Comparison of ENCODE assay signal across 33 cellular contexts in the genomic region with DNA sequence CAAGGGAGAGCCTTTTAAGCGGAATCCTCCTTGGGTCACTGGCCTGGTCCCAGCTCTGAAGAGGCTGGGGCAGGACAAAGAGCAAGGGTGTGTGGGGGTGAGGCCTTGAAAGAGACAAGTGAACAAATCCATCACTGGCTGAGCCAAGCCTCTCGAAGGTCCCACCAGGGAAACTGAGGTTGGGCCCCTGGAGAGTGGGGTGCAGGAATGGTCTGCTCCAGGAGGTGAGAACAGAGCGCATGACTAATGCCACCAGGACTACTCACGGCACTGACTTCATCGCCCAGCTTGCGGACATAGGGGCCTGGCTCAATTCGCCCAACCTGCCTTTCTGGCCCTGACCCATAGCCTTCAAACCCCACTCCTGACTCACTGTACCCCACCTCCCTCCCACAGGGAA. TPM values are rescaled to one million over a fixed set of nuclear protein-coding genes. Genes with fewer than 3 reads are reported as not detected.
"Had no signal": no experiment of that assay in that cellular context is flagged by ENCODE, and none has a peak within 500 bp of the region (broad histone marks: within the 10 kb centered on the region; RNA-seq: fewer than 3 reads in every experiment).

No MANE protein-coding gene starts in this region.

- H3K4me1 ChIP-seq: gastroesophageal sphincter, heart right ventricle had no signal

- DNase-seq: activated B cell treated with CpG ODN at 0.5 μM for 24 hours; activated CD4-positive, alpha-beta T cell treated with anti-CD3 and anti-CD28 coated beads for 48 hours; activated CD4-positive, alpha-beta T cell treated with anti-CD3 and anti-CD28 coated beads, Interleukin-2, amount 50 U/mL, for 1 hour; activated CD4-positive, alpha-beta T cell treated with anti-CD3 and anti-CD28 coated beads, Interleukin-2, amount 50 U/mL, for 48 hours; activated CD8-positive, alpha-beta memory T cell treated with anti-CD3 and anti-CD28 coated beads for 24 hours; activated CD8-positive, alpha-beta T cell treated with anti-CD3 and anti-CD28 coated beads for 36 hours; activated effector memory CD4-positive, alpha-beta T cell treated with Interleukin-2 at 50 U/mL for 16 hours; activated gamma-delta T cell treated with Interleukin-2 at 50 U/mL for 16 hours; activated naive CD4-positive, alpha-beta T cell treated with anti-CD3 and anti-CD28 coated beads, Interleukin-2, amount 50 U/mL, for 16 hours; activated naive CD4-positive, alpha-beta T cell treated with Interleukin-2 at 50 U/mL for 16 hours; activated T-cell treated with anti-CD3 and anti-CD28 coated beads, Interleukin-2, amount 50 U/mL, for 4 hours; amniotic stem cell; anterior cingulate cortex; brain microvascular endothelial cell; cortex of kidney; dermis blood vessel endothelial cell; effector CD4-positive, alpha-beta T cell; effector memory CD8-positive, alpha-beta T cell; erythroblast; esophagus squamous epithelium; foreskin melanocyte; heart right ventricle; T-helper 17 cell; T1000; WERI-Rb-1 had no signal

- H3K27me3 ChIP-seq: brain microvascular endothelial cell, esophagus squamous epithelium had no signal

- H3K9me3 ChIP-seq: esophagus squamous epithelium, gastroesophageal sphincter, heart right ventricle had no signal

- H3K36me3 ChIP-seq: brain microvascular endothelial cell, esophagus squamous epithelium, gastroesophageal sphincter, heart right ventricle, WERI-Rb-1 had no signal

- H3K4me3 ChIP-seq: esophagus squamous epithelium, gastroesophageal sphincter, heart right ventricle had no signal

- H3K27ac ChIP-seq: brain microvascular endothelial cell, gastroesophageal sphincter, heart right ventricle, WERI-Rb-1 had no signal

- ATAC-seq: activated CD4-positive, CD25-positive, alpha-beta regulatory T cell treated with anti-CD3 and anti-CD28 coated beads, Interleukin-2, amount 50 U/mL, for 24 hours; activated CD8-positive, alpha-beta T cell treated with anti-CD3 and anti-CD28 coated beads for 36 hours; activated T-cell treated with anti-CD3 and anti-CD28 coated beads, Interleukin-2, amount 50 U/mL, for 4 hours; activated T-helper 17 cell treated with anti-CD3 and anti-CD28 coated beads, Interleukin-2, amount 50 U/mL, for 72 hours; effector memory CD8-positive, alpha-beta T cell; gastroesophageal sphincter; heart right ventricle; T-helper 17 cell had no signal

RNA-seq across cellular contexts. Expression of gene DEGS2, which starts 19.2 kb away (rescaled TPM):
- total RNA-seq: astrocyte, cardiac septum, fibroblast of villous mesenchyme, glomerular endothelial cell had no signal
- polyA plus RNA-seq: fibroblast of lung had no signal
